ENCODE assay signal across 18 cellular contexts in the genomic region with DNA sequence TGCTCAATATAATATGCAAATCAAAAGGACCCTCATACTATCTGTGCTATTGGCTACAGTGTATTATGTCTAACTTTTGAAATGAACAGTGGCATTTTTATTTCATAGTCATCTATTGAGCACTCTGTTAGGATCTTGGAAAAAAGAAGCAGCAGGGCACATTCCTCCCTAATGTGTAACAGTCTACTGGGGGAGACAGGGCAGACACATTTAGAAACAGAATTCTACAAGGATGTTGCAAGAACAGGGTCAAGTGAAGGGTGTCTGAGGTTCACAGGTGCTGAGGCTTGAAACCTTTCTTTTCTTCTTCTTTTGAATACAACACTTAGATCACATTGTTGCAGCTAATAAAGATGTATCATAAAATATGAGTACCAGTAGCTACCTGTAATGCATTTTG.
DNase-seq lines count a peak whose midpoint lies in the region; ATAC-seq and TF ChIP-seq lines count a peak whose summit lies in the region.
"Had no signal": no experiment of that assay in that cellular context is flagged by ENCODE, and none has a peak within 500 bp of the region (broad histone marks: within the 10 kb centered on the region; RNA-seq: fewer than 3 reads in every experiment).

No MANE protein-coding gene starts in this region.

- H3K27me3 Mint-ChIP-seq in nephron (ENCODE audit: low read depth), result no peaks in the 10 kb centered on the region
- H3K27me3 Mint-ChIP-seq: stimulated activated naive B cell treated with anti-CD40 and anti-IgM and Interleukin-4, amounts not matched to agents 10 μg/mL and 1 μg/mL and 100 μg/mL, for 72 hours had no signal

- no peak overlapping the region for H2AFZ ChIP-seq in fibroblast of lung (ENCODE audit: low read length)

- H3K9me3 ChIP-seq in MG63 (no peaks in the 10 kb centered on the region), fibroblast of lung (ENCODE audit: control insufficient read depth, insufficient read depth, low read depth, low read length) (no peaks in the 10 kb centered on the region)
- H3K9me3 ChIP-seq: SJSA1, uterus had no signal

- H3K27ac ChIP-seq in fibroblast of lung (ENCODE audit: insufficient read depth, low read length), result no peak overlapping the region
- H3K27ac ChIP-seq: SJSA1, uterus had no signal

- peaks cover 28% of the 10 kb centered on the region for H3K4me1 Mint-ChIP-seq in nephron
- H3K4me1 Mint-ChIP-seq: B cell; memory B cell; stimulated activated naive B cell treated with anti-CD40 and anti-IgM and Interleukin-4, amounts not matched to agents 10 μg/mL and 1 μg/mL and 100 μg/mL, for 72 hours had no signal

- ATAC-seq in GM21825 (IDR thresholded peaks at IDR 0.05; ENCODE audit: unreplicated experiment), result no peak
- ATAC-seq: stimulated activated naive B cell treated with anti-CD40 and anti-IgM and Interleukin-4, amounts not matched to agents 10 μg/mL and 1 μg/mL and 100 μg/mL, for 72 hours had no signal

- DNase-seq in AG10803 (ENCODE audit: low read depth), result peak; percentile 84
- peak; percentile 12 for DNase-seq in MG63
- peak; percentile 52 to 91 for DNase-seq in fibroblast of lung (ENCODE audit: low read depth in 2 of 2)
- DNase-seq in posterior cingulate gyrus, result no peak
- no peak for DNase-seq in ecto neural progenitor cell (ENCODE audit: low spot score)
- no peak for DNase-seq in HPDE6-E6E7 (ENCODE audit: extremely low spot score)
- DNase-seq: activated gamma-delta T cell treated with Interleukin-2 at 50 U/mL for 16 hours; effector CD4-positive, alpha-beta T cell; GF-D8; Karpas-422; stimulated activated naive B cell treated with anti-CD40 and anti-IgM and Interleukin-4, amounts not matched to agents 10 μg/mL and 1 μg/mL and 100 μg/mL, for 72 hours; T-helper 9 cell; uterus had no signal

- H3K4me2 ChIP-seq in fibroblast of lung (ENCODE audit: extremely low read depth, insufficient read depth, low read length), result peak overlapping the region; percentile 15

- H3K4me3 ChIP-seq in AG10803 (ENCODE audit: low read length) (no peak overlapping the region), MG63 (no peak overlapping the region), fibroblast of lung (replicated peaks in 1 of 4; ENCODE audit: control extremely low read depth in 1 of 4, insufficient read depth in 1 of 4, low read depth in 3 of 4, low read length in 4 of 4) (no peak overlapping the region)
- H3K4me3 ChIP-seq: SJSA1, uterus had no signal

- H3K4me1 ChIP-seq in fibroblast of lung (ENCODE audit: control insufficient read depth, extremely low read depth, insufficient read depth, low read length), result peaks cover 13% of the 10 kb centered on the region
- H3K4me1 ChIP-seq: SJSA1, uterus had no signal

- H3K36me3 ChIP-seq in MG63 (no peaks in the 10 kb centered on the region), fibroblast of lung (ENCODE audit: control insufficient read depth, insufficient read depth, low read length) (no peaks in the 10 kb centered on the region)
- H3K36me3 ChIP-seq: SJSA1, uterus had no signal

- H3K36me3 Mint-ChIP-seq in nephron (ENCODE audit: low read depth), result no peaks in the 10 kb centered on the region
- H3K36me3 Mint-ChIP-seq: memory B cell; stimulated activated naive B cell treated with anti-CD40 and anti-IgM and Interleukin-4, amounts not matched to agents 10 μg/mL and 1 μg/mL and 100 μg/mL, for 72 hours had no signal

- H4K20me1 ChIP-seq in fibroblast of lung (ENCODE audit: control insufficient read depth, extremely low read depth, insufficient read depth, low read length), result no peaks in the 10 kb centered on the region

- TF ChIP-seq CTCF in AG10803 (conservative IDR thresholded peaks at IDR 0.05; ENCODE audit: low read length) (no peak), fibroblast of lung (conservative IDR thresholded peaks at IDR 0.05 in 1 of 2, IDR thresholded peaks at IDR 0.05 in 1 of 2; ENCODE audit: low read depth in 1 of 2, low read length in 2 of 2) (no peak), nephron (IDR thresholded peaks at IDR 0.05; ENCODE audit: unreplicated experiment in 3 of 3) (no peak)

- H3K9me3 Mint-ChIP-seq in nephron, result no peaks in the 10 kb centered on the region
- H3K9me3 Mint-ChIP-seq: memory B cell had no signal

- intact Hi-C loops in posterior cingulate gyrus (cut with DNase I), result no loop called here

- H3K4me3 Mint-ChIP-seq in nephron, result no peak overlapping the region
- H3K4me3 Mint-ChIP-seq: B cell; memory B cell; stimulated activated naive B cell treated with anti-CD40 and anti-IgM and Interleukin-4, amounts not matched to agents 10 μg/mL and 1 μg/mL and 100 μg/mL, for 72 hours had no signal

- H3K27ac Mint-ChIP-seq in nephron, result peak overlapping the region in 2 of 3 experiments; percentile 9 to 11
- H3K27ac Mint-ChIP-seq: B cell; memory B cell; stimulated activated naive B cell treated with anti-CD40 and anti-IgM and Interleukin-4, amounts not matched to agents 10 μg/mL and 1 μg/mL and 100 μg/mL, for 72 hours had no signal

- peaks cover 35% of the 10 kb centered on the region for H3K79me2 ChIP-seq in fibroblast of lung (ENCODE audit: control insufficient read depth, insufficient read depth, low read length)

- no peak overlapping the region for H3K9ac ChIP-seq in fibroblast of lung (ENCODE audit: insufficient read depth, low read length)

- H3K27me3 ChIP-seq in MG63 (no peaks in the 10 kb centered on the region), fibroblast of lung (ENCODE audit: control insufficient read depth, insufficient read depth, low read length) (no peaks in the 10 kb centered on the region)
- H3K27me3 ChIP-seq: uterus had no signal

Comparison
In these comparisons a context has a peak if more than half of its experiments do, and no peak if none do; other contexts are left out.
1. DNase-seq: peak in AG10803 (single experiment), MG63 (single experiment) and fibroblast of lung (2 of 2); none in posterior cingulate gyrus (0 of 10), ecto neural progenitor cell (single experiment) and HPDE6-E6E7 (single experiment).